In genomic region chr10:31709028-31709427, GRCh38 we compare ENCODE assay signal across 10 cellular contexts.
A peak's percentile ranks its signal among the peaks of the same experiment; 100 is the strongest.
DNase-seq lines count a peak whose midpoint lies in the region; ATAC-seq, FAIRE-seq and TF ChIP-seq lines count a peak whose summit lies in the region.
"Had no signal": no experiment of that assay in that cellular context is flagged by ENCODE, and none has a peak within 500 bp of the region (broad histone marks: within the 10 kb centered on the region; RNA-seq: fewer than 3 reads in every experiment).

No MANE protein-coding gene starts in this region.

- TF ChIP-seq CTCF in GM12864 (IDR thresholded peaks at IDR 0.05; ENCODE audit: low read depth, low read length, missing control alignments): peak; percentile 8
- peak; percentile 8 for TF ChIP-seq CTCF in foreskin fibroblast (IDR thresholded peaks at IDR 0.05; ENCODE audit: low read depth, low read length)
- peak; percentile 49 to 60 (median 56) for TF ChIP-seq CTCF in gastrocnemius medialis (IDR thresholded peaks at IDR 0.05 in 4 of 5, conservative IDR thresholded peaks at IDR 0.05 in 1 of 5)

- no peaks in the 10 kb centered on the region for H3K27me3 ChIP-seq in gastrocnemius medialis

- peak overlapping the region; percentile 83 to 94 (median 88) for H3K27ac ChIP-seq in gastrocnemius medialis

- DNase-seq in GM12864 (ENCODE audit: low read depth): no peak
- DNase-seq in NCI-H69 (lab: John Stamatoyannopoulos, UW): peak; percentile 9
- DNase-seq in foreskin fibroblast: peak in 1 of 2 donors; percentile 37
- peak; percentile 71 to 83 for DNase-seq in gastrocnemius medialis
- no peak for DNase-seq in GM19240 (ENCODE audit: insufficient read length, low spot score)
- no peak for DNase-seq in stimulated activated CD4-positive, alpha-beta T cell treated with anti-CD3 and anti-CD28 coated beads, Interleukin-4, amount 100 ng/mL, for 4 hours
- no peak for DNase-seq in H54 (ENCODE audit: insufficient read length, low spot score)
- DNase-seq: NCI-H748 treated with DMSO at 0.1 percent for 48 hours had no signal

- peak; percentile 96 to 98 for ATAC-seq in gastrocnemius medialis
- ATAC-seq in GM18505 (IDR thresholded peaks at IDR 0.05; ENCODE audit: unreplicated experiment): no peak
- ATAC-seq: activated naive CD4-positive, alpha-beta T cell treated with anti-CD3 and anti-CD28 coated beads, Interleukin-2, amount 50 U/mL, for 72 hours had no signal

- in situ Hi-C loops in gastrocnemius medialis (cut with MboI; ENCODE audit: low sequenced_read_pairs in 4 of 4): loop anchor here in 2 of 4 donors (5.0 to 10.0 kb wide), 2 partner anchors 103 to 106 kb away; no protein-coding TSS in a partner anchor

- H3K4me3 ChIP-seq in GM12864 (ENCODE audit: low read depth, low read length) (no peak overlapping the region), foreskin fibroblast (ENCODE audit: low read depth in 1 of 2, low read length in 2 of 2) (no peak overlapping the region), gastrocnemius medialis (no peak overlapping the region)

- TF ChIP-seq POLR2A in gastrocnemius medialis (IDR thresholded peaks at IDR 0.05) (no peak), H54 (IDR thresholded peaks at IDR 0.05; ENCODE audit: low read depth, low read length) (no peak), GM18505 (IDR thresholded peaks at IDR 0.05; ENCODE audit: borderline replicate concordance, extremely low read depth, insufficient read depth, insufficient read length) (no peak)

- peaks cover 0 to 10% (median 0%) of the 10 kb centered on the region in 3 donors for H3K9me3 ChIP-seq in gastrocnemius medialis

- peaks cover 35 to 41% of the 10 kb centered on the region in 2 donors for H3K4me1 ChIP-seq in gastrocnemius medialis

- no peak for FAIRE-seq in H54 (lab: Jason Lieb, UNC)

- no peaks in the 10 kb centered on the region for H3K36me3 ChIP-seq in gastrocnemius medialis

- intact Hi-C loops in gastrocnemius medialis (cut with DNase I; ENCODE audit: low total_unique reads): loop anchor here (1.0 to 10.0 kb wide), 4 partner anchors 51 to 924 kb away; no protein-coding TSS in a partner anchor

Comparison
In these comparisons a context has a peak if more than half of its experiments do, and no peak if none do; other contexts are left out.
1. DNase-seq: peak in NCI-H69 (single experiment) and gastrocnemius medialis (2 of 2); none in GM12864 (single experiment), GM19240 (single experiment), stimulated activated CD4-positive, alpha-beta T cell treated with anti-CD3 and anti-CD28 coated beads, Interleukin-4, amount 100 ng/mL, for 4 hours (0 of 2) and H54 (single experiment).
2. Peak in every context shown above with its lines, with median percentiles within 50 percentile points of each other: CTCF ChIP-seq.